16 cellular contexts compared by ENCODE assay signal in the genomic region with DNA sequence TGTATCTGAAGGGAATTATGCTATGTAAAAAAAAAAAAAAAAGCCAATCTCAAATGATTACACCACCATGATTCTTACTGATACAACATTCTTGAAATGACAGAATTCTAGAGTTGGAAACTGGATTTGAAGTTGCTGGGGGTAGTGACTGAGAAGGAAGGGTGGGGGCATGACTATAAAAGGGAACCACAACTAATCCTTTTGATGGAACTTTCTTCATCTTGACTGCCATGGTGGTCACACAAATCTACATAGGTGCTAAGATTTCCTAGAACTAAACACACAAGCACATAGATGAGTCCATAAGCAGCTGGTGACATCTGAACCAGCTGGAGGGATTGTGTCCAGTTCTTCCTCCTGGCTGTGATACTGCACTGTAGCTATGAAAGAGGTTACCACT.
"Had no signal": no experiment of that assay in that cellular context is flagged by ENCODE, and none has a peak within 500 bp of the region (broad histone marks: within the 10 kb centered on the region; RNA-seq: fewer than 3 reads in every experiment).

No MANE protein-coding gene starts in this region.

- H3K27me3 Mint-ChIP-seq: activated B cell treated with CpG ODN at 0.5 μM for 24 hours had no signal

- H3K4me3 Mint-ChIP-seq: activated B cell treated with CpG ODN at 0.5 μM for 24 hours; nephron progenitor cell; stimulated activated naive CD8-positive, alpha-beta T cell treated with anti-CD3 and anti-CD28 coated beads, Interleukin-15, Interleukin-2, amounts not matched to agents 100 ng/mL and 50 ng/mL, for 24 hours; T-helper 17 cell had no signal

- H3K9me3 Mint-ChIP-seq: stimulated activated naive CD8-positive, alpha-beta T cell treated with anti-CD3 and anti-CD28 coated beads, Interleukin-15, Interleukin-2, amounts not matched to agents 100 ng/mL and 50 ng/mL, for 24 hours had no signal

- DNase-seq: activated B cell treated with CpG ODN at 0.5 μM for 24 hours; activated CD4-positive, alpha-beta T cell treated with anti-CD3 and anti-CD28 coated beads, Interleukin-2, amount 50 U/mL, for 1 hour; caudate nucleus; colonic mucosa; effector CD4-positive, alpha-beta T cell; foreskin keratinocyte; mammary epithelial cell; nephron progenitor cell; psoas muscle; right lobe of liver; T-helper 17 cell; testis had no signal

- FAIRE-seq: endothelial cell of umbilical vein, TTC549 had no signal

- H3K27ac Mint-ChIP-seq: activated B cell treated with CpG ODN at 0.5 μM for 24 hours, nephron progenitor cell, T-helper 17 cell had no signal

- ATAC-seq: foreskin keratinocyte, left lobe of liver, psoas muscle, right lobe of liver, T-helper 17 cell had no signal
